7 cellular contexts compared by ENCODE assay signal in the genomic region with DNA sequence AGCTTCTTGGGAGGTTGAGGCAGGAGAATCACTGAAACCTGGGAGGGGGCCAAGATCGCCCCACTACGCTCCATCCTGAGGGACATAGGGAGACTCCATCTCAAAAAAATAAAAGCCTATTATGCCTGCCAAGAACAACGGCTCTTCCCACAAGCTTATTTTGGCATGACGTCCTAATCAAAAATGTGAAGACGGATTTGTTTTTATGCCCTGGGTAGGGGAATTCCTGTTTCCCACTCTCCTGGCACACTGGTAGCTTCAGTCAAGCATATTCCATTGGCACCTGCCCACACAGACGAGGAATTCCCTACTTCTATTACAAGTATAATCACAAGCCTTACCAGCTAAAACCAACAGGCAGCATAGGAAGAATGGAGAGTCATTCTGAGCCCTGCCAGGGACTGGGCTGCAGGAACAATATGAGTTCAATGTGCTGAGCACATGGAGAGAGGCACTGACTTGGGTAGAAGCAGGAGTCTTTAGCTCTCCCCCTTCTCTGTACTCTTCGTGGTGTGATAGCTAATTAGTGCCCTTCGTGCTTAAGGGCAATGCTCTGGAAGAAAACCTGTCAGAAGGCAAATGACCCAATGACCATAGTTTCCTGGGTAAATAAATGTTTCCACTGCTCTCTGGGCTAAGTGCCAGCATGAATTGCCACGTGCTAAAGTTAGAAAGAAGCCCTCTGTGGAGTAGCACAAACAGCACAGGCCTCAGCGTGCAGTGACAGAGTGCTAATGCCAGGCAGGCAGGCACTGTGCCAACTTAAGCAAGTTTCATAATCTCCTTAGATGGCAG. TPM values are rescaled to one million over a fixed set of nuclear protein-coding genes. Genes with fewer than 3 reads are reported as not detected.
DNase-seq lines count a peak whose midpoint lies in the region; ATAC-seq and TF ChIP-seq lines count a peak whose summit lies in the region.

No MANE protein-coding gene starts in this region.

- H3K4me1 ChIP-seq in parathyroid adenoma: peaks cover 4% of the 10 kb centered on the region

- H3K4me2 ChIP-seq in parathyroid adenoma (ENCODE audit: low read length): peak overlapping the region; percentile 20

- peaks cover 55% of the 10 kb centered on the region for H3K4me1 Mint-ChIP-seq in HFFc6 (ENCODE audit: low read depth)

- H3K36me3 Mint-ChIP-seq in HFFc6 (ENCODE audit: low read depth): peaks cover 5% of the 10 kb centered on the region; the same call in 1 of the 2 replicates

- H3K4me3 ChIP-seq in fibroblast of villous mesenchyme (ENCODE audit: low read depth, low read length): no peak overlapping the region
- H3K4me3 ChIP-seq in parathyroid adenoma (ENCODE audit: low read depth, low read length): peak overlapping the region; percentile 4

- H3K27me3 ChIP-seq in parathyroid adenoma (ENCODE audit: control insufficient read depth, insufficient read depth, low read length): no peaks in the 10 kb centered on the region

- no peaks in the 10 kb centered on the region for H3K9me3 Mint-ChIP-seq in HFFc6

- no peaks in the 10 kb centered on the region for H3K36me3 ChIP-seq in parathyroid adenoma (ENCODE audit: control insufficient read depth, insufficient read depth, low read length)

- H3K4me3 Mint-ChIP-seq in HFFc6: no peak overlapping the region

- ATAC-seq in HG03460 (IDR thresholded peaks at IDR 0.05; ENCODE audit: unreplicated experiment) (no peak), HG02870 (IDR thresholded peaks at IDR 0.05; ENCODE audit: unreplicated experiment) (no peak), GM21576 (IDR thresholded peaks at IDR 0.05; ENCODE audit: unreplicated experiment) (no peak)

- DNase-seq in HFFc6 (peak; percentile 62), SHP77 treated with DMSO at 0.1 percent for 48 hours (lab: John Stamatoyannopoulos, UW) (peak; percentile 63), fibroblast of villous mesenchyme (ENCODE audit: low read depth) (peak; percentile 78)

- H3K9me3 ChIP-seq in parathyroid adenoma (ENCODE audit: control insufficient read depth, low read length): no peaks in the 10 kb centered on the region

- no peak for TF ChIP-seq CTCF in HFFc6 (IDR thresholded peaks at IDR 0.05)
- no peak for TF ChIP-seq CTCF in fibroblast of villous mesenchyme (IDR thresholded peaks at IDR 0.05; ENCODE audit: insufficient read depth, low read depth, low read length)
- no peak for TF ChIP-seq CTCF in parathyroid adenoma (IDR thresholded peaks at IDR 0.05)

- H3K27ac ChIP-seq in parathyroid adenoma: peak overlapping the region; percentile 59

- H3K9ac ChIP-seq in parathyroid adenoma: no peak overlapping the region

- H3K27me3 Mint-ChIP-seq in HFFc6 (ENCODE audit: insufficient read depth): peaks cover 3% of the 10 kb centered on the region; the same call in 1 of the 2 replicates

- no peaks in the 10 kb centered on the region for H3K79me2 ChIP-seq in parathyroid adenoma

- peak overlapping the region; percentile 46 for H2AFZ ChIP-seq in parathyroid adenoma

- H3K27ac Mint-ChIP-seq in HFFc6: peak overlapping the region; percentile 81

RNA-seq across cellular contexts. Expression of gene TNFSF4, which starts 16.8 kb away (rescaled TPM):
- total RNA-seq in HFFc6 (2021; fragmentation: NEBNext Ultra II Directional; extraction: Animal tissue kit (Norgen Biotek cat#: 25700)): 1 to 10 TPM in 2 of 6 experiments, under 1 TPM in 4; 0.68 to 2.0 (median 0.74) TPM
- total RNA-seq in fibroblast of villous mesenchyme: 45.1 and 127 TPM in 2 replicates

Comparison
In these comparisons a context has a peak if more than half of its experiments do, and no peak if none do; other contexts are left out.
1. RNA of gene TNFSF4, which starts 16.8 kb away (total RNA-seq): 45.1 to 127 TPM in fibroblast of villous mesenchyme; 0.68 to 2.0 TPM in HFFc6; every median in the first group is over 10 times any median in the second.
2. Peak in every context shown above with its lines, with median percentiles within 50 percentile points of each other: DNase-seq.